ENCODE assay signal across 1 cellular context in genomic region chr1:1022322-1023090, GRCh38.
TF ChIP-seq lines count a peak whose summit lies in the region.

No MANE protein-coding gene starts in this region.

TF ChIP-seq in WTC11, 78 proteins besides CTCF, POLR2A, EP300 and RAD21:
- no peak for TF ChIP-seq GRHL2 (CRISPR knock-in tag; IDR thresholded peaks at IDR 0.05; ENCODE audit: insufficient replicate concordance, severe bottlenecking)
- no peak for TF ChIP-seq NFE2L1 (CRISPR knock-in tag; IDR thresholded peaks at IDR 0.05)
- TF ChIP-seq USF2 (CRISPR knock-in tag; IDR thresholded peaks at IDR 0.05) = no peak
- TF ChIP-seq AFF4 (CRISPR knock-in tag; IDR thresholded peaks at IDR 0.05; ENCODE audit: borderline replicate concordance) = no peak
- TF ChIP-seq, protein P1, sequence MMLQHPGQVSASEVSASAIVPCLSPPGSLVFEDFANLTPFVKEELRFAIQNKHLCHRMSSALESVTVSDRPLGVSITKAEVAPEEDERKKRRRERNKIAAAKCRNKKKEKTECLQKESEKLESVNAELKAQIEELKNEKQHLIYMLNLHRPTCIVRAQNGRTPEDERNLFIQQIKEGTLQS (CRISPR knock-in tag; conservative IDR thresholded peaks at IDR 0.05) = no peak
- TF ChIP-seq SOX15 (CRISPR knock-in tag; IDR thresholded peaks at IDR 0.05) = no peak
- no peak for TF ChIP-seq NR3C1 (CRISPR knock-in tag; conservative IDR thresholded peaks at IDR 0.05; ENCODE audit: low read depth)
- no peak for TF ChIP-seq PREB (CRISPR knock-in tag; IDR thresholded peaks at IDR 0.05; ENCODE audit: borderline replicate concordance)
- TF ChIP-seq, protein P2, sequence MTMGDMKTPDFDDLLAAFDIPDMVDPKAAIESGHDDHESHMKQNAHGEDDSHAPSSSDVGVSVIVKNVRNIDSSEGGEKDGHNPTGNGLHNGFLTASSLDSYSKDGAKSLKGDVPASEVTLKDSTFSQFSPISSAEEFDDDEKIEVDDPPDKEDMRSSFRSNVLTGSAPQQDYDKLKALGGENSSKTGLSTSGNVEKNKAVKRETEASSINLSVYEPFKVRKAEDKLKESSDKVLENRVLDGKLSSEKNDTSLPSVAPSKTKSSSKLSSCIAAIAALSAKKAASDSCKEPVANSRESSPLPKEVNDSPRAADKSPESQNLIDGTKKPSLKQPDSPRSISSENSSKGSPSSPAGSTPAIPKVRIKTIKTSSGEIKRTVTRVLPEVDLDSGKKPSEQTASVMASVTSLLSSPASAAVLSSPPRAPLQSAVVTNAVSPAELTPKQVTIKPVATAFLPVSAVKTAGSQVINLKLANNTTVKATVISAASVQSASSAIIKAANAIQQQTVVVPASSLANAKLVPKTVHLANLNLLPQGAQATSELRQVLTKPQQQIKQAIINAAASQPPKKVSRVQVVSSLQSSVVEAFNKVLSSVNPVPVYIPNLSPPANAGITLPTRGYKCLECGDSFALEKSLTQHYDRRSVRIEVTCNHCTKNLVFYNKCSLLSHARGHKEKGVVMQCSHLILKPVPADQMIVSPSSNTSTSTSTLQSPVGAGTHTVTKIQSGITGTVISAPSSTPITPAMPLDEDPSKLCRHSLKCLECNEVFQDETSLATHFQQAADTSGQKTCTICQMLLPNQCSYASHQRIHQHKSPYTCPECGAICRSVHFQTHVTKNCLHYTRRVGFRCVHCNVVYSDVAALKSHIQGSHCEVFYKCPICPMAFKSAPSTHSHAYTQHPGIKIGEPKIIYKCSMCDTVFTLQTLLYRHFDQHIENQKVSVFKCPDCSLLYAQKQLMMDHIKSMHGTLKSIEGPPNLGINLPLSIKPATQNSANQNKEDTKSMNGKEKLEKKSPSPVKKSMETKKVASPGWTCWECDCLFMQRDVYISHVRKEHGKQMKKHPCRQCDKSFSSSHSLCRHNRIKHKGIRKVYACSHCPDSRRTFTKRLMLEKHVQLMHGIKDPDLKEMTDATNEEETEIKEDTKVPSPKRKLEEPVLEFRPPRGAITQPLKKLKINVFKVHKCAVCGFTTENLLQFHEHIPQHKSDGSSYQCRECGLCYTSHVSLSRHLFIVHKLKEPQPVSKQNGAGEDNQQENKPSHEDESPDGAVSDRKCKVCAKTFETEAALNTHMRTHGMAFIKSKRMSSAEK (CRISPR knock-in tag; IDR thresholded peaks at IDR 0.05; ENCODE audit: borderline replicate concordance) = no peak
- no peak for TF ChIP-seq NR2C2 (CRISPR knock-in tag; IDR thresholded peaks at IDR 0.05)
- TF ChIP-seq, protein P3, sequence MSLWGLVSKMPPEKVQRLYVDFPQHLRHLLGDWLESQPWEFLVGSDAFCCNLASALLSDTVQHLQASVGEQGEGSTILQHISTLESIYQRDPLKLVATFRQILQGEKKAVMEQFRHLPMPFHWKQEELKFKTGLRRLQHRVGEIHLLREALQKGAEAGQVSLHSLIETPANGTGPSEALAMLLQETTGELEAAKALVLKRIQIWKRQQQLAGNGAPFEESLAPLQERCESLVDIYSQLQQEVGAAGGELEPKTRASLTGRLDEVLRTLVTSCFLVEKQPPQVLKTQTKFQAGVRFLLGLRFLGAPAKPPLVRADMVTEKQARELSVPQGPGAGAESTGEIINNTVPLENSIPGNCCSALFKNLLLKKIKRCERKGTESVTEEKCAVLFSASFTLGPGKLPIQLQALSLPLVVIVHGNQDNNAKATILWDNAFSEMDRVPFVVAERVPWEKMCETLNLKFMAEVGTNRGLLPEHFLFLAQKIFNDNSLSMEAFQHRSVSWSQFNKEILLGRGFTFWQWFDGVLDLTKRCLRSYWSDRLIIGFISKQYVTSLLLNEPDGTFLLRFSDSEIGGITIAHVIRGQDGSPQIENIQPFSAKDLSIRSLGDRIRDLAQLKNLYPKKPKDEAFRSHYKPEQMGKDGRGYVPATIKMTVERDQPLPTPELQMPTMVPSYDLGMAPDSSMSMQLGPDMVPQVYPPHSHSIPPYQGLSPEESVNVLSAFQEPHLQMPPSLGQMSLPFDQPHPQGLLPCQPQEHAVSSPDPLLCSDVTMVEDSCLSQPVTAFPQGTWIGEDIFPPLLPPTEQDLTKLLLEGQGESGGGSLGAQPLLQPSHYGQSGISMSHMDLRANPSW (CRISPR knock-in tag; conservative IDR thresholded peaks at IDR 0.05; ENCODE audit: low read depth) = no peak
- TF ChIP-seq, protein P4, sequence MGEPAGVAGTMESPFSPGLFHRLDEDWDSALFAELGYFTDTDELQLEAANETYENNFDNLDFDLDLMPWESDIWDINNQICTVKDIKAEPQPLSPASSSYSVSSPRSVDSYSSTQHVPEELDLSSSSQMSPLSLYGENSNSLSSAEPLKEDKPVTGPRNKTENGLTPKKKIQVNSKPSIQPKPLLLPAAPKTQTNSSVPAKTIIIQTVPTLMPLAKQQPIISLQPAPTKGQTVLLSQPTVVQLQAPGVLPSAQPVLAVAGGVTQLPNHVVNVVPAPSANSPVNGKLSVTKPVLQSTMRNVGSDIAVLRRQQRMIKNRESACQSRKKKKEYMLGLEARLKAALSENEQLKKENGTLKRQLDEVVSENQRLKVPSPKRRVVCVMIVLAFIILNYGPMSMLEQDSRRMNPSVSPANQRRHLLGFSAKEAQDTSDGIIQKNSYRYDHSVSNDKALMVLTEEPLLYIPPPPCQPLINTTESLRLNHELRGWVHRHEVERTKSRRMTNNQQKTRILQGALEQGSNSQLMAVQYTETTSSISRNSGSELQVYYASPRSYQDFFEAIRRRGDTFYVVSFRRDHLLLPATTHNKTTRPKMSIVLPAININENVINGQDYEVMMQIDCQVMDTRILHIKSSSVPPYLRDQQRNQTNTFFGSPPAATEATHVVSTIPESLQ (CRISPR knock-in tag; IDR thresholded peaks at IDR 0.05) = no peak
- TF ChIP-seq, protein P5, sequence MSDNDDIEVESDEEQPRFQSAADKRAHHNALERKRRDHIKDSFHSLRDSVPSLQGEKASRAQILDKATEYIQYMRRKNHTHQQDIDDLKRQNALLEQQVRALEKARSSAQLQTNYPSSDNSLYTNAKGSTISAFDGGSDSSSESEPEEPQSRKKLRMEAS (CRISPR knock-in tag; IDR thresholded peaks at IDR 0.05) = no peak
- no peak for TF ChIP-seq RELA (CRISPR knock-in tag; IDR thresholded peaks at IDR 0.05; ENCODE audit: borderline replicate concordance)
- TF ChIP-seq, protein P6, sequence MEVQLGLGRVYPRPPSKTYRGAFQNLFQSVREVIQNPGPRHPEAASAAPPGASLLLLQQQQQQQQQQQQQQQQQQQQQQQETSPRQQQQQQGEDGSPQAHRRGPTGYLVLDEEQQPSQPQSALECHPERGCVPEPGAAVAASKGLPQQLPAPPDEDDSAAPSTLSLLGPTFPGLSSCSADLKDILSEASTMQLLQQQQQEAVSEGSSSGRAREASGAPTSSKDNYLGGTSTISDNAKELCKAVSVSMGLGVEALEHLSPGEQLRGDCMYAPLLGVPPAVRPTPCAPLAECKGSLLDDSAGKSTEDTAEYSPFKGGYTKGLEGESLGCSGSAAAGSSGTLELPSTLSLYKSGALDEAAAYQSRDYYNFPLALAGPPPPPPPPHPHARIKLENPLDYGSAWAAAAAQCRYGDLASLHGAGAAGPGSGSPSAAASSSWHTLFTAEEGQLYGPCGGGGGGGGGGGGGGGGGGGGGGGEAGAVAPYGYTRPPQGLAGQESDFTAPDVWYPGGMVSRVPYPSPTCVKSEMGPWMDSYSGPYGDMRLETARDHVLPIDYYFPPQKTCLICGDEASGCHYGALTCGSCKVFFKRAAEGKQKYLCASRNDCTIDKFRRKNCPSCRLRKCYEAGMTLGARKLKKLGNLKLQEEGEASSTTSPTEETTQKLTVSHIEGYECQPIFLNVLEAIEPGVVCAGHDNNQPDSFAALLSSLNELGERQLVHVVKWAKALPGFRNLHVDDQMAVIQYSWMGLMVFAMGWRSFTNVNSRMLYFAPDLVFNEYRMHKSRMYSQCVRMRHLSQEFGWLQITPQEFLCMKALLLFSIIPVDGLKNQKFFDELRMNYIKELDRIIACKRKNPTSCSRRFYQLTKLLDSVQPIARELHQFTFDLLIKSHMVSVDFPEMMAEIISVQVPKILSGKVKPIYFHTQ (CRISPR knock-in tag; IDR thresholded peaks at IDR 0.05) = no peak
- no peak for TF ChIP-seq NFYB (CRISPR knock-in tag; conservative IDR thresholded peaks at IDR 0.05; ENCODE audit: low read depth)
TF ChIP-seq in WTC11: peak in this region for 0.
